8 cellular contexts compared by ENCODE assay signal in the genomic region with DNA sequence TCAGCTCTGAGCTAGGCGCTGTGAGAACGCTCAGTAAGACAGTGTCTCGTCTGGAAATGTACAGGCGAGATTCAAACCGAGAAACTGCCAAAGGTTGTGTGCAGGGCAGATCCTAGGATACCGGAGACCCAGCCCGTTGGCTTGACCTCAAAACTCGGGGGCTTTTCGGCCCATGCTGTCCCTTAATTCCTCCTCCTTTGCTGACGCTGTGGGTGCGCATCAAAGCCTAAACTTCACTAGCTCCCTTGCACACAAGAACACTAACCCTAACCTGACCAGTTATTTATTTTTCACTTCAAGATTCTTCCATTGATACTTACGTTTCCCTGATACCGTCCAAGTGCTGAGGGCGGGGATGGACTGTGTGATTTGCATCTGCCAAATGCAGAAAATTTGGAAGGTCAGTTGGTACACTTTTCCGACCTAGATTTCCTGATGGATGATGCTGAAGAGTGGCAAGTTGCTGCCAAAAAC. TPM values are rescaled to one million over a fixed set of nuclear protein-coding genes. Genes with fewer than 3 reads are reported as not detected.
DNase-seq lines count a peak whose midpoint lies in the region; ATAC-seq and TF ChIP-seq lines count a peak whose summit lies in the region.

No MANE protein-coding gene starts in this region.

- TF ChIP-seq POLR2A in tibial nerve (IDR thresholded peaks at IDR 0.05): no peak

- H3K27me3 ChIP-seq in layer of hippocampus (ENCODE audit: control insufficient read depth, insufficient read depth, low read length): no peaks in the 10 kb centered on the region
- no peaks in the 10 kb centered on the region for H3K27me3 ChIP-seq in tibial nerve

- H3K36me3 Mint-ChIP-seq in activated T-cell treated with anti-CD3 and anti-CD28 coated beads, Interleukin-2, amount 50 U/mL, for 4 hours (ENCODE audit: insufficient read depth): peaks cover 11% of the 10 kb centered on the region

- peaks cover 58% of the 10 kb centered on the region for H3K4me1 Mint-ChIP-seq in activated T-cell treated with anti-CD3 and anti-CD28 coated beads, Interleukin-2, amount 50 U/mL, for 4 hours (ENCODE audit: low read depth)

- no peak for DNase-seq in activated T-cell treated with anti-CD3 and anti-CD28 coated beads, Interleukin-2, amount 50 U/mL, for 4 hours
- DNase-seq in activated T-cell treated with anti-CD3 and anti-CD28 coated beads for 4 hours: no peak
- no peak for DNase-seq in astrocyte of the cerebellum (ENCODE audit: low read depth)
- no peak for DNase-seq in tibial nerve (ENCODE audit: low spot score in 2 of 2)
- no peak for DNase-seq in T1000 (lab: John Stamatoyannopoulos, UW)
- no peak for DNase-seq in activated gamma-delta T cell (lab: John Stamatoyannopoulos, UW)

- ATAC-seq in activated T-cell treated with anti-CD3 and anti-CD28 coated beads, Interleukin-2, amount 50 U/mL, for 4 hours: no peak
- ATAC-seq in HG02571 (IDR thresholded peaks at IDR 0.05; ENCODE audit: unreplicated experiment): no peak

- H3K27me3 Mint-ChIP-seq in activated T-cell treated with anti-CD3 and anti-CD28 coated beads, Interleukin-2, amount 50 U/mL, for 4 hours (ENCODE audit: low read depth): no peaks in the 10 kb centered on the region

- no peak for TF ChIP-seq CTCF in astrocyte of the cerebellum (IDR thresholded peaks at IDR 0.05; ENCODE audit: low read depth, low read length, missing control alignments)
- TF ChIP-seq CTCF in tibial nerve (IDR thresholded peaks at IDR 0.05): no peak

- TF ChIP-seq EP300 in tibial nerve (IDR thresholded peaks at IDR 0.05): no peak

- H3K36me3 ChIP-seq in tibial nerve: no peaks in the 10 kb centered on the region

- H3K4me1 ChIP-seq in tibial nerve: peaks cover 0 to 52% (median 21%) of the 10 kb centered on the region in 4 donors

- 3 to 4% methylated on average over 15 of the region's 15 CpGs for WGBS in tibial nerve, 2 donors

- no peaks in the 10 kb centered on the region for H3K9me3 ChIP-seq in tibial nerve

- H3K9me3 Mint-ChIP-seq in activated T-cell treated with anti-CD3 and anti-CD28 coated beads, Interleukin-2, amount 50 U/mL, for 4 hours: no peaks in the 10 kb centered on the region

- H3K27ac ChIP-seq in layer of hippocampus (ENCODE audit: low read depth, low read length) (peak overlapping the region; percentile 99), tibial nerve (peak overlapping the region; percentile 96 to 99 (median 98))

- H3K4me3 ChIP-seq in astrocyte of the cerebellum (ENCODE audit: low read depth, low read length): peak overlapping the region; percentile 85
- H3K4me3 ChIP-seq in tibial nerve: peak overlapping the region; percentile 56 to 100 (median 96)

- in situ Hi-C loops in astrocyte of the cerebellum (cut with HindIII; ENCODE audit: low sequenced_read_pairs): no loop called here

- peak overlapping the region; percentile 91 for H3K4me3 Mint-ChIP-seq in activated T-cell treated with anti-CD3 and anti-CD28 coated beads, Interleukin-2, amount 50 U/mL, for 4 hours

RNA-seq across cellular contexts. Expression of a gene that starts 1.0 kb away (rescaled TPM):
- 10 to 100 TPM; 46.1 to 54.5 (median 51.6) TPM for total RNA-seq in activated T-cell treated with anti-CD3 and anti-CD28 coated beads, Interleukin-2, amount 50 U/mL, for 4 hours
- total RNA-seq in tibial nerve: 10 to 100 TPM; 29.2 to 70.5 (median 44.5) TPM
